Comparison of ENCODE assay signal across 16 cellular contexts in genomic region chr12:106522708-106523107, GRCh38.
DNase-seq lines count a peak whose midpoint lies in the region; ATAC-seq, FAIRE-seq and TF ChIP-seq lines count a peak whose summit lies in the region.
"Had no signal": no experiment of that assay in that cellular context is flagged by ENCODE, and none has a peak within 500 bp of the region (broad histone marks: within the 10 kb centered on the region; RNA-seq: fewer than 3 reads in every experiment).

No MANE protein-coding gene starts in this region.

- H3K27ac Mint-ChIP-seq in neural crest cell (ENCODE audit: unreplicated experiment) = peak overlapping the region; percentile 59
- H3K27ac Mint-ChIP-seq: CD4-positive, CD25-positive, alpha-beta regulatory T cell had no signal

- no peak for FAIRE-seq in RCC 7860 (lab: Jason Lieb, UNC)

- DNase-seq in HT1080 (ENCODE audit: low read depth) (peak; percentile 8), amniotic epithelial cell (ENCODE audit: low read depth) (peak; percentile 9), erythroblast (lab: John Stamatoyannopoulos, UW) (peak; percentile 31 to 38), neural crest cell (ENCODE audit: low read depth, low spot score) (no peak), C1 segment of cervical spinal cord (lab: John Stamatoyannopoulos, UW) (no peak), RCC 7860 (ENCODE audit: low spot score) (no peak)
- DNase-seq: Caco-2, GM23248, Kasumi-1, NCI-H1417, NCI-H1930, NCI-H748 treated with DMSO at 0.1 percent for 48 hours, PC-9, SW 1271 had no signal

- TF ChIP-seq POLR2A in erythroblast (IDR thresholded peaks at IDR 0.05; ENCODE audit: low read length) = no peak

- peaks cover 2% of the 10 kb centered on the region for H3K9me3 Mint-ChIP-seq in neural crest cell

- H3K36me3 Mint-ChIP-seq in neural crest cell (ENCODE audit: low read depth) = peaks cover 1% of the 10 kb centered on the region
- H3K36me3 Mint-ChIP-seq: CD4-positive, CD25-positive, alpha-beta regulatory T cell had no signal

- no peak for TF ChIP-seq CTCF in neural crest cell (conservative IDR thresholded peaks at IDR 0.05)

- H3K4me1 Mint-ChIP-seq in neural crest cell = peaks cover 6% of the 10 kb centered on the region
- H3K4me1 Mint-ChIP-seq: CD4-positive, CD25-positive, alpha-beta regulatory T cell had no signal

- no peak for ATAC-seq in GM18873 (IDR thresholded peaks at IDR 0.05; ENCODE audit: low FRiP score, unreplicated experiment)

- no peaks in the 10 kb centered on the region for H3K27me3 Mint-ChIP-seq in neural crest cell (ENCODE audit: low read depth)

- no peak overlapping the region for H3K4me3 Mint-ChIP-seq in neural crest cell
- H3K4me3 Mint-ChIP-seq: CD4-positive, CD25-positive, alpha-beta regulatory T cell had no signal

Comparison
In these comparisons a context has a peak if more than half of its experiments do, and no peak if none do; other contexts are left out.
1. DNase-seq: peak in HT1080 (single experiment), amniotic epithelial cell (single experiment) and erythroblast (2 of 2); none in neural crest cell (single experiment), C1 segment of cervical spinal cord (0 of 14) and RCC 7860 (single experiment).